21 cellular contexts compared by ENCODE assay signal in genomic region chr5:77874691-77875090, GRCh38.
"Had no signal": no experiment of that assay in that cellular context is flagged by ENCODE, and none has a peak within 500 bp of the region (broad histone marks: within the 10 kb centered on the region; RNA-seq: fewer than 3 reads in every experiment).

No MANE protein-coding gene starts in this region.

- FAIRE-seq: keratinocyte had no signal

- DNase-seq: dorsolateral prefrontal cortex; effector CD4-positive, alpha-beta T cell; endodermal cell; foreskin fibroblast; gastrocnemius medialis; head of caudate nucleus; left ventricle myocardium superior; naive B cell; nucleus accumbens; sigmoid colon; stimulated activated CD4-positive, alpha-beta T cell treated with anti-CD3 and anti-CD28 coated beads, Interleukin-2, amount 100 ng/mL, for 24 hours; stimulated activated CD4-positive, alpha-beta T cell treated with anti-CD3 and anti-CD28 coated beads, Interleukin-4, amount 100 ng/mL, for 24 hours; stimulated activated naive CD4-positive, alpha-beta T cell treated with Interleukin-2 at 50 U/mL for 16 hours; stomach; thyroid gland; trophoblast cell had no signal

- H3K36me3 ChIP-seq: gastrocnemius medialis, prostate gland, right atrium auricular region, sigmoid colon, stomach, thyroid gland, vagina had no signal

- H3K27me3 ChIP-seq: dorsolateral prefrontal cortex, gastrocnemius medialis, right atrium auricular region, sigmoid colon, stomach, thyroid gland, vagina had no signal

- H3K4me3 ChIP-seq: dorsolateral prefrontal cortex, gastrocnemius medialis, lung, prostate gland, right atrium auricular region, sigmoid colon, stomach, thyroid gland, vagina had no signal
